Comparison of ENCODE assay signal across 19 cellular contexts in genomic region chr12:109680521-109681030, GRCh38. TPM values are rescaled to one million over a fixed set of nuclear protein-coding genes. Genes with fewer than 3 reads are reported as not detected.
A peak's percentile ranks its signal among the peaks of the same experiment; 100 is the strongest.
DNase-seq lines count a peak whose midpoint lies in the region; ATAC-seq and TF ChIP-seq lines count a peak whose summit lies in the region.
"Had no signal": no experiment of that assay in that cellular context is flagged by ENCODE, and none has a peak within 500 bp of the region (broad histone marks: within the 10 kb centered on the region; RNA-seq: fewer than 3 reads in every experiment).

No MANE protein-coding gene starts in this region.

- H3K4me3 ChIP-seq in SK-N-SH (ENCODE audit: low read depth in 2 of 2, low read length in 1 of 2) (no peak overlapping the region), adrenal gland (no peak overlapping the region), transverse colon (no peak overlapping the region)
- H3K4me3 ChIP-seq: ascending aorta, GM23338, SK-N-MC, tibial nerve had no signal

- TF ChIP-seq CTCF in SK-N-SH (IDR thresholded peaks at IDR 0.05) (no peak), adrenal gland (IDR thresholded peaks at IDR 0.05) (no peak), transverse colon (IDR thresholded peaks at IDR 0.05) (no peak)

- no peaks in the 10 kb centered on the region for H3K9me2 ChIP-seq in SK-N-SH

- WGBS in SK-N-SH (ENCODE audit: low lambda C conversion rate): 56% methylated on average over 2 of the region's 2 CpGs
- WGBS in adrenal gland, 4 donors: 28 to 51% (median 43%) methylated on average over 2 of the region's 2 CpGs
- WGBS in transverse colon (ENCODE audit: low coverage in 1 of 2), 2 donors: 25 to 29% methylated on average over 2 of the region's 2 CpGs

- no peaks in the 10 kb centered on the region for H3K79me2 ChIP-seq in SK-N-SH (ENCODE audit: insufficient read depth)

- H3F3A ChIP-seq in SK-N-SH (replicated peaks; ENCODE audit: insufficient read depth): no peaks in the 10 kb centered on the region

- H3K9ac ChIP-seq in SK-N-SH: no peak overlapping the region

- H3K27me3 ChIP-seq in SK-N-SH (ENCODE audit: insufficient read depth): no peaks in the 10 kb centered on the region
- no peaks in the 10 kb centered on the region for H3K27me3 ChIP-seq in adrenal gland
- H3K27me3 ChIP-seq in transverse colon: no peaks in the 10 kb centered on the region
- H3K27me3 ChIP-seq: ascending aorta had no signal

- POLR2A ChIA-PET in SK-N-SH (lab: Yijun Ruan, JAX): interaction anchor here (0.6 kb wide), 1 partner anchor 445 kb away, joined by 4 read pairs; no protein-coding TSS in a partner anchor

- H3K27ac ChIP-seq in SK-N-SH (ENCODE audit: low read depth in 2 of 2, low read length in 1 of 2) (no peak overlapping the region), adrenal gland (no peak overlapping the region), transverse colon (no peak overlapping the region)
- H3K27ac ChIP-seq: ascending aorta, SK-N-MC, tibial nerve had no signal

- no peak overlapping the region for H2AFZ ChIP-seq in SK-N-SH (ENCODE audit: low read depth)
- H2AFZ ChIP-seq: GM23338 had no signal

- no peak for TF ChIP-seq EP300 in SK-N-SH (IDR thresholded peaks at IDR 0.05; ENCODE audit: borderline replicate concordance in 1 of 2, low read depth in 1 of 2, low read length in 1 of 2)
- TF ChIP-seq EP300 in transverse colon (IDR thresholded peaks at IDR 0.05; ENCODE audit: low read depth): no peak

- no peaks in the 10 kb centered on the region for H3K9me3 ChIP-seq in SK-N-SH
- no peaks in the 10 kb centered on the region for H3K9me3 ChIP-seq in adrenal gland (replicated peaks in 1 of 3)
- H3K9me3 ChIP-seq in transverse colon: no peaks in the 10 kb centered on the region
- H3K9me3 ChIP-seq: ascending aorta, Caco-2, tibial nerve had no signal

- peaks cover 0 to 14% of the 10 kb centered on the region in 2 experiments; a peak in 1 of 4 replicates for H3K4me1 ChIP-seq in SK-N-SH (ENCODE audit: control insufficient read depth in 1 of 2, insufficient read depth in 2 of 2, low read depth in 1 of 2, low read length in 1 of 2)
- peaks cover 0 to 6% of the 10 kb centered on the region in 2 donors for H3K4me1 ChIP-seq in adrenal gland (replicated peaks in 1 of 2)
- H3K4me1 ChIP-seq in transverse colon: peaks cover 3 to 24% (median 10%) of the 10 kb centered on the region in 4 donors
- H3K4me1 ChIP-seq: ascending aorta, tibial nerve had no signal

- no peaks in the 10 kb centered on the region for H3K36me3 ChIP-seq in SK-N-SH (replicated peaks in 1 of 2; ENCODE audit: control insufficient read depth in 1 of 2, insufficient read depth in 2 of 2, low read length in 1 of 2)
- no peaks in the 10 kb centered on the region for H3K36me3 ChIP-seq in adrenal gland (replicated peaks in 1 of 2)
- H3K36me3 ChIP-seq in transverse colon: no peaks in the 10 kb centered on the region
- H3K36me3 ChIP-seq: ascending aorta, tibial nerve had no signal

- intact Hi-C loops in adrenal gland (cut with DNase I) (no loop called here), transverse colon (cut with DNase I; ENCODE audit: low total_unique reads) (no loop called here)

- DNase-seq in SK-N-SH: no peak
- peak; percentile 34 for DNase-seq in NCI-H2196 treated with DMSO at 0.1 percent for 48 hours (lab: John Stamatoyannopoulos, UW; ENCODE audit: unreplicated experiment)
- DNase-seq in adrenal gland: peak in 4 of 7 donors; percentile 29 to 47 (median 36)
- peak; percentile 17 for DNase-seq in transverse colon
- DNase-seq in activated CD8-positive, alpha-beta memory T cell treated with anti-CD3 and anti-CD28 coated beads, Interleukin-2, amount 50 U/mL, for 4 hours: no peak
- DNase-seq: activated CD8-positive, alpha-beta T cell treated with anti-CD3 and anti-CD28 coated beads for 36 hours; Caco-2; cortex of kidney; immature natural killer cell; mesenchymal stem cell; OCI-M1; stimulated activated CD4-positive, alpha-beta T cell treated with anti-CD3 and anti-CD28 coated beads, Interleukin-4, amount 100 ng/mL, for 24 hours had no signal

- no peak for TF ChIP-seq RAD21 in SK-N-SH (IDR thresholded peaks at IDR 0.05; ENCODE audit: low read length)

- CTCF ChIA-PET in SK-N-SH (lab: Yijun Ruan, JAX): interaction anchor here (1.3 kb wide), 1 partner anchor 13 kb away, joined by 5 read pairs; no protein-coding TSS in a partner anchor

- no peak overlapping the region for H3K4me2 ChIP-seq in SK-N-SH
- H3K4me2 ChIP-seq: GM23338 had no signal

- in situ Hi-C loops in transverse colon (cut with MboI; ENCODE audit: low pct_ligation_motif_present in 1 of 4, low pct_unique_long_range_greater_than_20kb in 1 of 4, low sequenced_read_pairs in 3 of 4): no loop called here

- H4K20me1 ChIP-seq in SK-N-SH (ENCODE audit: insufficient read depth): no peaks in the 10 kb centered on the region

- ATAC-seq in SK-N-SH treated with all-trans-retinoic acid at 6 μM for 48 hours (no peak), GM21360 (IDR thresholded peaks at IDR 0.05; ENCODE audit: unreplicated experiment) (no peak), GM19328 (IDR thresholded peaks at IDR 0.05; ENCODE audit: unreplicated experiment) (no peak)
- ATAC-seq: activated CD8-positive, alpha-beta T cell treated with anti-CD3 and anti-CD28 coated beads for 36 hours had no signal

- TF ChIP-seq POLR2A in adrenal gland (IDR thresholded peaks at IDR 0.05): no peak
- no peak for TF ChIP-seq POLR2A in transverse colon (IDR thresholded peaks at IDR 0.05)

TF ChIP-seq in SK-N-SH, 30 proteins besides CTCF, POLR2A, EP300 and RAD21:
- 0 out of 2 replicates have a peak, but pooled peaks have one; percentile 4 for TF ChIP-seq NFIC (IDR thresholded peaks at IDR 0.05; ENCODE audit: borderline replicate concordance)
- TF ChIP-seq, protein P1, sequence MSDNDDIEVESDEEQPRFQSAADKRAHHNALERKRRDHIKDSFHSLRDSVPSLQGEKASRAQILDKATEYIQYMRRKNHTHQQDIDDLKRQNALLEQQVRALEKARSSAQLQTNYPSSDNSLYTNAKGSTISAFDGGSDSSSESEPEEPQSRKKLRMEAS (IDR thresholded peaks at IDR 0.05; ENCODE audit: low read depth): no peak

TF ChIP-seq in SK-N-SH treated with all-trans-retinoic acid at 6 μM for 48 hours, 23 proteins besides CTCF, POLR2A, EP300 and RAD21:
- no peak for TF ChIP-seq RARB (CRISPR knock-in tag; IDR thresholded peaks at IDR 0.05)
- TF ChIP-seq, protein P2, sequence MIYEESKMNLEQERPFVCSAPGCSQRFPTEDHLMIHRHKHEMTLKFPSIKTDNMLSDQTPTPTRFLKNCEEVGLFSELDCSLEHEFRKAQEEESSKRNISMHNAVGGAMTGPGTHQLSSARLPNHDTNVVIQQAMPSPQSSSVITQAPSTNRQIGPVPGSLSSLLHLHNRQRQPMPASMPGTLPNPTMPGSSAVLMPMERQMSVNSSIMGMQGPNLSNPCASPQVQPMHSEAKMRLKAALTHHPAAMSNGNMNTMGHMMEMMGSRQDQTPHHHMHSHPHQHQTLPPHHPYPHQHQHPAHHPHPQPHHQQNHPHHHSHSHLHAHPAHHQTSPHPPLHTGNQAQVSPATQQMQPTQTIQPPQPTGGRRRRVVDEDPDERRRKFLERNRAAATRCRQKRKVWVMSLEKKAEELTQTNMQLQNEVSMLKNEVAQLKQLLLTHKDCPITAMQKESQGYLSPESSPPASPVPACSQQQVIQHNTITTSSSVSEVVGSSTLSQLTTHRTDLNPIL (CRISPR knock-in tag; IDR thresholded peaks at IDR 0.05; ENCODE audit: low read depth): no peak
- no peak for TF ChIP-seq ISL1 (CRISPR knock-in tag; IDR thresholded peaks at IDR 0.05)
- no peak for TF ChIP-seq BACH2 (CRISPR knock-in tag; IDR thresholded peaks at IDR 0.05; ENCODE audit: borderline replicate concordance)
- TF ChIP-seq TCF4 (CRISPR knock-in tag; IDR thresholded peaks at IDR 0.05; ENCODE audit: borderline replicate concordance): no peak
- no peak for TF ChIP-seq ZNF8 (CRISPR knock-in tag; IDR thresholded peaks at IDR 0.05)
- no peak for TF ChIP-seq CSDC2 (CRISPR knock-in tag; IDR thresholded peaks at IDR 0.05)
- TF ChIP-seq PPARA (CRISPR knock-in tag; IDR thresholded peaks at IDR 0.05; ENCODE audit: borderline replicate concordance): no peak
- TF ChIP-seq ZC3H10 (CRISPR knock-in tag; IDR thresholded peaks at IDR 0.05): no peak

RNA-seq across cellular contexts. Expression of gene FAM222A, which starts 33.0 kb away (rescaled TPM):
- polyA plus RNA-seq in SK-N-SH (2012; rRNA removed) (1.6 and 4.2 TPM in 2 replicates), adrenal gland (10 to 100 TPM in 2 of 3 donors, 1 to 10 TPM in 1; 9.2 to 36.7 (median 11.7) TPM)
- polyA plus RNA-seq in SK-N-SH (2012; cell fraction: cytosol; rRNA removed): 1.7 and 4.1 TPM in 2 replicates
- 1.6 and 3.1 TPM in 2 replicates for polyA plus RNA-seq in SK-N-SH (2012; cell fraction: nucleus; rRNA removed)
- total RNA-seq in adrenal gland (10 to 100 TPM; 15.2 to 57.8 (median 27.1) TPM), transverse colon (1 to 10 TPM; 1.4 to 3.0 (median 1.8) TPM)

Comparison
In these comparisons a context has a peak if more than half of its experiments do, and no peak if none do; other contexts are left out.
1. DNase-seq: peak in NCI-H2196 treated with DMSO at 0.1 percent for 48 hours (single experiment), adrenal gland (4 of 7) and transverse colon (single experiment); none in SK-N-SH (single experiment) and activated CD8-positive, alpha-beta memory T cell treated with anti-CD3 and anti-CD28 coated beads, Interleukin-2, amount 50 U/mL, for 4 hours (single experiment).
2. RNA of gene FAM222A, which starts 33.0 kb away (total RNA-seq): 15.2 to 57.8 TPM in adrenal gland; 1.4 to 3.0 TPM in transverse colon; every median in the first group is over 4 times any median in the second.